Comparison of ENCODE assay signal across 10 cellular contexts in genomic region chr17:49987681-49988441, GRCh38. TPM values are rescaled to one million over a fixed set of nuclear protein-coding genes. Genes with fewer than 3 reads are reported as not detected.
A peak's percentile ranks its signal among the peaks of the same experiment; 100 is the strongest.
DNase-seq lines count a peak whose midpoint lies in the region.
"Had no signal": no experiment of that assay in that cellular context is flagged by ENCODE, and none has a peak within 500 bp of the region (broad histone marks: within the 10 kb centered on the region; RNA-seq: fewer than 3 reads in every experiment).

No MANE protein-coding gene starts in this region.

- H3K4me1 Mint-ChIP-seq in CD8-positive, alpha-beta memory T cell, result peaks cover 0 to 2% (median 2%) of the 10 kb centered on the region in 3 donors

- no peak overlapping the region for H3K27ac ChIP-seq in SK-N-MC
- no peak overlapping the region for H3K27ac ChIP-seq in CD8-positive, alpha-beta memory T cell (ENCODE audit: low read depth, low read length)
- H3K27ac ChIP-seq: esophagus squamous epithelium had no signal

- H3K27ac Mint-ChIP-seq in CD8-positive, alpha-beta memory T cell, result no peak overlapping the region
- H3K27ac Mint-ChIP-seq: stimulated activated naive B cell treated with anti-CD40 and anti-IgM and Interleukin-4, amounts not matched to agents 10 μg/mL and 1 μg/mL and 100 μg/mL, for 72 hours had no signal

- DNase-seq in DMS79 treated with DMSO at 0.1 percent for 48 hours (lab: John Stamatoyannopoulos, UW) (peak; percentile 86), NCI-H1092 treated with DMSO at 0.1 percent for 48 hours (lab: John Stamatoyannopoulos, UW) (peak; percentile 38), SK-N-MC (ENCODE audit: low read depth, low spot score) (no peak), mesenteric fat pad (ENCODE audit: low spot score) (peak; percentile 67), NOMO-1 (lab: John Stamatoyannopoulos, UW; ENCODE audit: unreplicated experiment in 2 of 2) (no peak)
- no peak for DNase-seq in NK-92 treated with Interleukin-12 subunit alpha and Interleukin-12 subunit beta, amount 100 ng/mL, for 24 hours (lab: John Stamatoyannopoulos, UW)
- DNase-seq in activated CD4-positive, alpha-beta T cell treated with anti-CD3 and anti-CD28 coated beads for 48 hours, result no peak
- DNase-seq in CD8-positive, alpha-beta memory T cell, result no peak
- DNase-seq: esophagus squamous epithelium; stimulated activated naive B cell treated with anti-CD40 and anti-IgM and Interleukin-4, amounts not matched to agents 10 μg/mL and 1 μg/mL and 100 μg/mL, for 72 hours had no signal

- H3K4me3 Mint-ChIP-seq in CD8-positive, alpha-beta memory T cell, result no peak overlapping the region
- H3K4me3 Mint-ChIP-seq: stimulated activated naive B cell treated with anti-CD40 and anti-IgM and Interleukin-4, amounts not matched to agents 10 μg/mL and 1 μg/mL and 100 μg/mL, for 72 hours had no signal

- H3K27me3 Mint-ChIP-seq in CD8-positive, alpha-beta memory T cell, result peaks cover 41 to 77% of the 10 kb centered on the region in 2 donors

- H3K4me1 ChIP-seq in CD8-positive, alpha-beta memory T cell (ENCODE audit: insufficient read depth, low read length), result no peaks in the 10 kb centered on the region

- 0 out of 2 replicates have a peak, but pooled peaks cover 4% of the 10 kb centered on the region for H3K9me3 ChIP-seq in SK-N-MC (ENCODE audit: low read depth, low read length)
- no peaks in the 10 kb centered on the region for H3K9me3 ChIP-seq in CD8-positive, alpha-beta memory T cell (ENCODE audit: low read length)
- H3K9me3 ChIP-seq: esophagus squamous epithelium had no signal

- H3K4me3 ChIP-seq in SK-N-MC, result peak overlapping the region; percentile 31
- H3K4me3 ChIP-seq in CD8-positive, alpha-beta memory T cell (ENCODE audit: low read length), result no peak overlapping the region
- H3K4me3 ChIP-seq: esophagus squamous epithelium had no signal

- POLR2A ChIA-PET in CD8-positive, alpha-beta memory T cell (lab: Charles Lee), result no interaction called here

- CTCF ChIA-PET in CD8-positive, alpha-beta memory T cell (lab: Charles Lee), result interaction anchor here (1.1 to 3.6 kb wide), 4 partner anchors 9 to 36 kb away, joined by 3 to 28 read pairs (median 8); no protein-coding TSS in a partner anchor

- H3K9ac ChIP-seq in SK-N-MC (ENCODE audit: insufficient read length), result no peak overlapping the region

- no peaks in the 10 kb centered on the region for H3K36me3 ChIP-seq in SK-N-MC (ENCODE audit: insufficient read depth, low read length)
- H3K36me3 ChIP-seq in CD8-positive, alpha-beta memory T cell (ENCODE audit: insufficient read depth, low read length), result no peaks in the 10 kb centered on the region
- H3K36me3 ChIP-seq: esophagus squamous epithelium had no signal

- H3K9me3 Mint-ChIP-seq in CD8-positive, alpha-beta memory T cell, result no peaks in the 10 kb centered on the region
- H3K9me3 Mint-ChIP-seq: stimulated activated naive B cell treated with anti-CD40 and anti-IgM and Interleukin-4, amounts not matched to agents 10 μg/mL and 1 μg/mL and 100 μg/mL, for 72 hours had no signal

- peaks cover 26% of the 10 kb centered on the region for H3K27me3 ChIP-seq in CD8-positive, alpha-beta memory T cell (ENCODE audit: insufficient read depth, low read length, poor library complexity, severe bottlenecking)

- peaks cover 0 to 3% (median 0%) of the 10 kb centered on the region in 3 donors for H3K36me3 Mint-ChIP-seq in CD8-positive, alpha-beta memory T cell
- H3K36me3 Mint-ChIP-seq: stimulated activated naive B cell treated with anti-CD40 and anti-IgM and Interleukin-4, amounts not matched to agents 10 μg/mL and 1 μg/mL and 100 μg/mL, for 72 hours had no signal

RNA-seq across cellular contexts. Expression of gene DLX3, which starts 7.2 kb away (rescaled TPM):
- total RNA-seq in mesenteric fat pad, result 0.48 TPM
- under 1 TPM in 1 of 2 experiments, not detected in 1; 0.15 TPM for total RNA-seq in CD8-positive, alpha-beta memory T cell
- polyA plus RNA-seq in CD8-positive, alpha-beta memory T cell, result not detected

RNA-seq across cellular contexts. Expression of gene DLX4, which starts 18.9 kb away (rescaled TPM):
- 0.55 TPM for total RNA-seq in mesenteric fat pad
- under 1 TPM; 0.58 to 0.88 TPM for total RNA-seq in CD8-positive, alpha-beta memory T cell
- polyA plus RNA-seq in CD8-positive, alpha-beta memory T cell, result not detected

Comparison
In these comparisons a context has a peak if more than half of its experiments do, and no peak if none do; other contexts are left out.
1. DNase-seq: peak in DMS79 treated with DMSO at 0.1 percent for 48 hours (single experiment), NCI-H1092 treated with DMSO at 0.1 percent for 48 hours (single experiment) and mesenteric fat pad (single experiment); none in SK-N-MC (single experiment), NOMO-1 (0 of 2), NK-92 treated with Interleukin-12 subunit alpha and Interleukin-12 subunit beta, amount 100 ng/mL, for 24 hours (single experiment), activated CD4-positive, alpha-beta T cell treated with anti-CD3 and anti-CD28 coated beads for 48 hours (single experiment) and CD8-positive, alpha-beta memory T cell (0 of 5).